1 cellular context compared by ENCODE assay signal in the genomic region with DNA sequence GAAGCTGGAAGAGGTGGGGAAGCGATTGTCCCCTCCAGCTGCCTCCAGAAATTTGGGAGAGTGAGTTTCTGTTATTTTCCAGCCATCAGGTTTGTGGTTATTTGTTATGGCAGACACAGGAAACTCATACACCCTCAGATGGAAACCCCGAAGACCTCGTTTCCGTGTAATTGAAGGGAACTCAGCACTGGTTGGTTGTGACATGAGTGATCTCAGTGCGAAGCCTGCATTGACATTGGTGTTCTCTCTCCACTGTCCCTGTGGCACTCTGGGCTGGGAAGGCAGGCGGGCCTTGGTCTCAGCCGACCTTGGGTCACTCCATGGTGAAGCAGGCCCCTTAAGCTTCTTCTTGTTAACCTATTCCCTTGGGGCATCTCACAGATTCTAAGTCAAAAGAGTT.
TF ChIP-seq lines count a peak whose summit lies in the region.

No MANE protein-coding gene starts in this region.

TF ChIP-seq in H1, 55 proteins besides CTCF, POLR2A, EP300 and RAD21:
- TF ChIP-seq, protein P1, sequence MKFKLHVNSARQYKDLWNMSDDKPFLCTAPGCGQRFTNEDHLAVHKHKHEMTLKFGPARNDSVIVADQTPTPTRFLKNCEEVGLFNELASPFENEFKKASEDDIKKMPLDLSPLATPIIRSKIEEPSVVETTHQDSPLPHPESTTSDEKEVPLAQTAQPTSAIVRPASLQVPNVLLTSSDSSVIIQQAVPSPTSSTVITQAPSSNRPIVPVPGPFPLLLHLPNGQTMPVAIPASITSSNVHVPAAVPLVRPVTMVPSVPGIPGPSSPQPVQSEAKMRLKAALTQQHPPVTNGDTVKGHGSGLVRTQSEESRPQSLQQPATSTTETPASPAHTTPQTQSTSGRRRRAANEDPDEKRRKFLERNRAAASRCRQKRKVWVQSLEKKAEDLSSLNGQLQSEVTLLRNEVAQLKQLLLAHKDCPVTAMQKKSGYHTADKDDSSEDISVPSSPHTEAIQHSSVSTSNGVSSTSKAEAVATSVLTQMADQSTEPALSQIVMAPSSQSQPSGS (IDR thresholded peaks at IDR 0.05; ENCODE audit: low read length), result no peak
- no peak for TF ChIP-seq TEAD4 (IDR thresholded peaks at IDR 0.05; ENCODE audit: low read depth, low read length)
- TF ChIP-seq JUN (IDR thresholded peaks at IDR 0.05; ENCODE audit: low read depth, low read length), result no peak
- TF ChIP-seq JUND (IDR thresholded peaks at IDR 0.05; ENCODE audit: low read length), result no peak
- TF ChIP-seq RNF2 (IDR thresholded peaks at IDR 0.05; ENCODE audit: borderline replicate concordance, low read depth, low read length, missing control alignments, poor library complexity, severe bottlenecking), result no peak
- no peak for TF ChIP-seq HDAC6 (IDR thresholded peaks at IDR 0.05; ENCODE audit: low read depth, low read length)
- TF ChIP-seq KDM4A (IDR thresholded peaks at IDR 0.05; ENCODE audit: low read depth, low read length, severe bottlenecking), result no peak
- TF ChIP-seq SAP30 (IDR thresholded peaks at IDR 0.05; ENCODE audit: insufficient read depth, insufficient replicate concordance, low read length), result no peak
- TF ChIP-seq NRF1 (IDR thresholded peaks at IDR 0.05; ENCODE audit: low read depth, low read length), result no peak
